ENCODE assay signal across 1 cellular context in the genomic region with DNA sequence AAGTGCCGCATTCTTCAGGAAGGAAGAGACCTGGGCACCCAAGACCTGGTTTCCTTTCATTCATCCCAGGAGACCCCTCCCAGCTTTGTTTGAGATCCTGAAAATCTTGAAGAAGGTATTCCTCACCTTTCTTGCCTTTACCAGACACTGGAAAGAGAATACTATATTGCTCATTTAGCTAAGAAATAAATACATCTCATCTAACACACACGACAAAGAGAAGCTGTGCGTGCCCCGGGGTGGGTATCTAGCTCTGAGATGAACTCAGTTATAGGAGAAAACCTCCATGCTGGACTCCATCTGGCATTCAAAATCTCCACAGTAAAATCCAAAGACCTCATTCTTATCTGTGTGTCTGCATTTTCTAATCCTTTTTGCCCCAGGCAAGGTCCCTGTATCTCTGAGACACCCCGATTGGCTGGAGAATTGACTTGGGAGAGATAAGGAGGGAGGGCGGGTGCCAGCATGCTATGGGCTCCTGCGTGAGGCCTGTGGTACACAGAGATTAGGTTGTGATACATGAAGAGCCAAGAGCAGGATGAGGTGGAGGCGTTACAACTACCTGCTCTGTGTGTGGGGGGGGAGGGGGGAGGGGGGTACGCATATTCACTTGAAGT.
TF ChIP-seq lines count a peak whose summit lies in the region.

No MANE protein-coding gene starts in this region.

TF ChIP-seq in K562, 482 proteins besides CTCF, POLR2A, EP300 and RAD21 (continued from another document and continues in another):
- peak; percentile 43; the same call in 1 of the 2 replicates for TF ChIP-seq ZNF766 (CRISPR knock-in tag; conservative IDR thresholded peaks at IDR 0.05)
- TF ChIP-seq FOXJ3 (CRISPR knock-in tag; IDR thresholded peaks at IDR 0.05): no peak
- no peak for TF ChIP-seq KDM5B (IDR thresholded peaks at IDR 0.05; ENCODE audit: insufficient replicate concordance, low read depth, low read length)
- no peak for TF ChIP-seq ZNF197 (CRISPR knock-in tag; IDR thresholded peaks at IDR 0.05; ENCODE audit: low read depth)
- no peak for TF ChIP-seq TSC22D4 (tag; IDR thresholded peaks at IDR 0.05)
- TF ChIP-seq CBFA2T3 (IDR thresholded peaks at IDR 0.05): peak; percentile 94
- no peak for TF ChIP-seq NRF1 (conservative IDR thresholded peaks at IDR 0.05 in 1 of 2, IDR thresholded peaks at IDR 0.05 in 1 of 2)
- peak; percentile 84 for TF ChIP-seq NCOR1 (IDR thresholded peaks at IDR 0.05)
- TF ChIP-seq ZNF436 (CRISPR knock-in tag; IDR thresholded peaks at IDR 0.05): no peak
- no peak for TF ChIP-seq MAFF (IDR thresholded peaks at IDR 0.05; ENCODE audit: low read length)
- no peak for TF ChIP-seq TGIF2 (CRISPR knock-in tag; IDR thresholded peaks at IDR 0.05)
- TF ChIP-seq ZNF24 (IDR thresholded peaks at IDR 0.05): no peak
- TF ChIP-seq MBD1 (CRISPR knock-in tag; IDR thresholded peaks at IDR 0.05): no peak
- peak; percentile 63 for TF ChIP-seq NFIC (IDR thresholded peaks at IDR 0.05)
- TF ChIP-seq CCNT2 (IDR thresholded peaks at IDR 0.05; ENCODE audit: borderline replicate concordance, extremely low read depth, insufficient read length, low read depth, low read length): peak; percentile 55
- no peak for TF ChIP-seq ZNF408 (CRISPR knock-in tag; IDR thresholded peaks at IDR 0.05; ENCODE audit: low read depth)
- TF ChIP-seq ZBTB49 (CRISPR knock-in tag; IDR thresholded peaks at IDR 0.05; ENCODE audit: borderline replicate concordance): no peak
- TF ChIP-seq ZBTB11 (CRISPR knock-in tag; IDR thresholded peaks at IDR 0.05): peak in 1 of 3 experiments; percentile 59; a peak in 1 of 6 replicates
- TF ChIP-seq BACH1 (tag; IDR thresholded peaks at IDR 0.05): no peak
- TF ChIP-seq ARID1B (IDR thresholded peaks at IDR 0.05): peak; percentile 77
- TF ChIP-seq MTF1 (CRISPR knock-in tag; IDR thresholded peaks at IDR 0.05; ENCODE audit: borderline replicate concordance): no peak
- TF ChIP-seq STAT5A (IDR thresholded peaks at IDR 0.05; ENCODE audit: borderline replicate concordance, low read length): peak; percentile 58; the same call in 1 of the 2 replicates
- no peak for TF ChIP-seq ZNF316 (IDR thresholded peaks at IDR 0.05)
- TF ChIP-seq ZNF175 (CRISPR knock-in tag; IDR thresholded peaks at IDR 0.05; ENCODE audit: low read depth): no peak
- peak; percentile 48; the same call in 1 of the 2 replicates for TF ChIP-seq SOX6 (IDR thresholded peaks at IDR 0.05)
- no peak for TF ChIP-seq TSHZ1 (CRISPR knock-in tag; IDR thresholded peaks at IDR 0.05)
- 0 out of 2 replicates have a peak, but pooled peaks have one; percentile 33 for TF ChIP-seq BHLHE40 (IDR thresholded peaks at IDR 0.05; ENCODE audit: low read length)
- TF ChIP-seq HMG20B (CRISPR knock-in tag; IDR thresholded peaks at IDR 0.05): no peak
- no peak for TF ChIP-seq PHB2 (IDR thresholded peaks at IDR 0.05; ENCODE audit: low read depth)
- TF ChIP-seq ZNF165 (CRISPR knock-in tag; IDR thresholded peaks at IDR 0.05; ENCODE audit: borderline replicate concordance): no peak
- TF ChIP-seq VEZF1 (CRISPR knock-in tag; IDR thresholded peaks at IDR 0.05): peak; percentile 84
- TF ChIP-seq SRSF1 (IDR thresholded peaks at IDR 0.05; ENCODE audit: low read depth, low read length): no peak
- TF ChIP-seq KLF16 (IDR thresholded peaks at IDR 0.05): peak; percentile 88
- no peak for TF ChIP-seq SMARCA4 (IDR thresholded peaks at IDR 0.05)
- TF ChIP-seq DMBX1 (CRISPR knock-in tag; IDR thresholded peaks at IDR 0.05; ENCODE audit: borderline replicate concordance): peak; percentile 45; the same call in 1 of the 2 replicates
- no peak for TF ChIP-seq ZBTB26 (CRISPR knock-in tag; IDR thresholded peaks at IDR 0.05)
- TF ChIP-seq BDP1 (IDR thresholded peaks at IDR 0.05; ENCODE audit: insufficient read depth, insufficient read length): no peak
- TF ChIP-seq E2F1 (CRISPR knock-in tag; IDR thresholded peaks at IDR 0.05): no peak
- TF ChIP-seq USF1 (CRISPR knock-in tag; IDR thresholded peaks at IDR 0.05): no peak
- no peak for TF ChIP-seq MCM7 (IDR thresholded peaks at IDR 0.05)
- TF ChIP-seq, protein P1, sequence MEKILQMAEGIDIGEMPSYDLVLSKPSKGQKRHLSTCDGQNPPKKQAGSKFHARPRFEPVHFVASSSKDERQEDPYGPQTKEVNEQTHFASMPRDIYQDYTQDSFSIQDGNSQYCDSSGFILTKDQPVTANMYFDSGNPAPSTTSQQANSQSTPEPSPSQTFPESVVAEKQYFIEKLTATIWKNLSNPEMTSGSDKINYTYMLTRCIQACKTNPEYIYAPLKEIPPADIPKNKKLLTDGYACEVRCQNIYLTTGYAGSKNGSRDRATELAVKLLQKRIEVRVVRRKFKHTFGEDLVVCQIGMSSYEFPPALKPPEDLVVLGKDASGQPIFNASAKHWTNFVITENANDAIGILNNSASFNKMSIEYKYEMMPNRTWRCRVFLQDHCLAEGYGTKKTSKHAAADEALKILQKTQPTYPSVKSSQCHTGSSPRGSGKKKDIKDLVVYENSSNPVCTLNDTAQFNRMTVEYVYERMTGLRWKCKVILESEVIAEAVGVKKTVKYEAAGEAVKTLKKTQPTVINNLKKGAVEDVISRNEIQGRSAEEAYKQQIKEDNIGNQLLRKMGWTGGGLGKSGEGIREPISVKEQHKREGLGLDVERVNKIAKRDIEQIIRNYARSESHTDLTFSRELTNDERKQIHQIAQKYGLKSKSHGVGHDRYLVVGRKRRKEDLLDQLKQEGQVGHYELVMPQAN (IDR thresholded peaks at IDR 0.05; ENCODE audit: borderline replicate concordance): no peak
- TF ChIP-seq, protein P2, sequence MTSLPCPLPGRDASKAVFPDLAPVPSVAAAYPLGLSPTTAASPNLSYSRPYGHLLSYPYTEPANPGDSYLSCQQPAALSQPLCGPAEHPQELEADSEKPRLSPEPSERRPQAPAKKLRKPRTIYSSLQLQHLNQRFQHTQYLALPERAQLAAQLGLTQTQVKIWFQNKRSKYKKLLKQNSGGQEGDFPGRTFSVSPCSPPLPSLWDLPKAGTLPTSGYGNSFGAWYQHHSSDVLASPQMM (CRISPR knock-in tag; IDR thresholded peaks at IDR 0.05): no peak
- TF ChIP-seq TCF3 (CRISPR knock-in tag; IDR thresholded peaks at IDR 0.05): peak; percentile 72
- TF ChIP-seq TARDBP (IDR thresholded peaks at IDR 0.05): no peak
